1 cellular context compared by ENCODE assay signal in the genomic region with DNA sequence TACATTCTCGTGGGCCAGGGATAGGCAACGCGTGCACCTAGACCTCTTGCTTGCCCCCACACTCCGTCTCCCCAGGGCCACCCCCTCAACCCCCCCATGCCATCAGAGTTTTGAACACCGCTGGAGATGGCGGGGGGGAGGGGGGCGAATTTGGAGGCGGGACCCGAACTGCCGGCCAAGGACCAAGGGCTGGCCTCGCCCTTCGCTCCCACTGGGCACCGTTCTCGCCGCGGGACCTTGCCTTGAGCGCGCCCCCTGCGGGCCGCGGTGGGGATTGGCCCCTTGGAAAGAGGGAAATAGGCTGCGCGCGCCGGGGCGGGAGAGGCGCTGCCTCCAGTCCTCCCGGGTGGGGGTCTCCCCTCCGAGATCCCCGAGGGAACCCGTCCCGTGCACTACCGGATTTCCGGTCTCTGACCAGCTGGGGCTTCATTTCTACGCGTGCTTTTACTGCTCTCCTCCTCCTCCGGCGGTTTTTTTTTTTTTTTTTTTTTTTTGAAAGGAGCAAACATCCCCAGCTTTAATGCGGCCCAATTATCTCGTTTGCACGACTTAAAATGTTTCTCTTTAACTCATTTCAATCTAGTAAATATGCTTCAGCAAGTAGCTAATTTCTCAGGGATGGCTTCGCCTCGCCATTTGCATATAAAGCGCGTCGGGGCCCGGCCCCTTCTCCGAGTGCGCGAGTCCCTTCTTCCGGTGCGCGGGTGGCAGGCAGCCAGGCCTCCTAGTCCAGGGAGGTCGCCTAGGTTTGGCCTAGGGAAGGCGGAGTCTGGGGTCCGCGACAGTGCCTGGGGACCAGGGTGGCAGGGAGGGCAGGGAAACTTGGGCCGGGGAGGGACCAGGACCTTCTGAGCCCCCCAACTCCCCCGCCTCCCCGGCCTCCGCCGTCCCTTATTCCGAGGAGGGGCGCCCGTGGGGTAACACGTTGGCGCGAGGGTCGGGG.
TF ChIP-seq lines count a peak whose summit lies in the region.

No MANE protein-coding gene starts in this region.

TF ChIP-seq in HepG2, 621 proteins besides CTCF, POLR2A, EP300 and RAD21 (continued from another document):
- TF ChIP-seq, protein P1, sequence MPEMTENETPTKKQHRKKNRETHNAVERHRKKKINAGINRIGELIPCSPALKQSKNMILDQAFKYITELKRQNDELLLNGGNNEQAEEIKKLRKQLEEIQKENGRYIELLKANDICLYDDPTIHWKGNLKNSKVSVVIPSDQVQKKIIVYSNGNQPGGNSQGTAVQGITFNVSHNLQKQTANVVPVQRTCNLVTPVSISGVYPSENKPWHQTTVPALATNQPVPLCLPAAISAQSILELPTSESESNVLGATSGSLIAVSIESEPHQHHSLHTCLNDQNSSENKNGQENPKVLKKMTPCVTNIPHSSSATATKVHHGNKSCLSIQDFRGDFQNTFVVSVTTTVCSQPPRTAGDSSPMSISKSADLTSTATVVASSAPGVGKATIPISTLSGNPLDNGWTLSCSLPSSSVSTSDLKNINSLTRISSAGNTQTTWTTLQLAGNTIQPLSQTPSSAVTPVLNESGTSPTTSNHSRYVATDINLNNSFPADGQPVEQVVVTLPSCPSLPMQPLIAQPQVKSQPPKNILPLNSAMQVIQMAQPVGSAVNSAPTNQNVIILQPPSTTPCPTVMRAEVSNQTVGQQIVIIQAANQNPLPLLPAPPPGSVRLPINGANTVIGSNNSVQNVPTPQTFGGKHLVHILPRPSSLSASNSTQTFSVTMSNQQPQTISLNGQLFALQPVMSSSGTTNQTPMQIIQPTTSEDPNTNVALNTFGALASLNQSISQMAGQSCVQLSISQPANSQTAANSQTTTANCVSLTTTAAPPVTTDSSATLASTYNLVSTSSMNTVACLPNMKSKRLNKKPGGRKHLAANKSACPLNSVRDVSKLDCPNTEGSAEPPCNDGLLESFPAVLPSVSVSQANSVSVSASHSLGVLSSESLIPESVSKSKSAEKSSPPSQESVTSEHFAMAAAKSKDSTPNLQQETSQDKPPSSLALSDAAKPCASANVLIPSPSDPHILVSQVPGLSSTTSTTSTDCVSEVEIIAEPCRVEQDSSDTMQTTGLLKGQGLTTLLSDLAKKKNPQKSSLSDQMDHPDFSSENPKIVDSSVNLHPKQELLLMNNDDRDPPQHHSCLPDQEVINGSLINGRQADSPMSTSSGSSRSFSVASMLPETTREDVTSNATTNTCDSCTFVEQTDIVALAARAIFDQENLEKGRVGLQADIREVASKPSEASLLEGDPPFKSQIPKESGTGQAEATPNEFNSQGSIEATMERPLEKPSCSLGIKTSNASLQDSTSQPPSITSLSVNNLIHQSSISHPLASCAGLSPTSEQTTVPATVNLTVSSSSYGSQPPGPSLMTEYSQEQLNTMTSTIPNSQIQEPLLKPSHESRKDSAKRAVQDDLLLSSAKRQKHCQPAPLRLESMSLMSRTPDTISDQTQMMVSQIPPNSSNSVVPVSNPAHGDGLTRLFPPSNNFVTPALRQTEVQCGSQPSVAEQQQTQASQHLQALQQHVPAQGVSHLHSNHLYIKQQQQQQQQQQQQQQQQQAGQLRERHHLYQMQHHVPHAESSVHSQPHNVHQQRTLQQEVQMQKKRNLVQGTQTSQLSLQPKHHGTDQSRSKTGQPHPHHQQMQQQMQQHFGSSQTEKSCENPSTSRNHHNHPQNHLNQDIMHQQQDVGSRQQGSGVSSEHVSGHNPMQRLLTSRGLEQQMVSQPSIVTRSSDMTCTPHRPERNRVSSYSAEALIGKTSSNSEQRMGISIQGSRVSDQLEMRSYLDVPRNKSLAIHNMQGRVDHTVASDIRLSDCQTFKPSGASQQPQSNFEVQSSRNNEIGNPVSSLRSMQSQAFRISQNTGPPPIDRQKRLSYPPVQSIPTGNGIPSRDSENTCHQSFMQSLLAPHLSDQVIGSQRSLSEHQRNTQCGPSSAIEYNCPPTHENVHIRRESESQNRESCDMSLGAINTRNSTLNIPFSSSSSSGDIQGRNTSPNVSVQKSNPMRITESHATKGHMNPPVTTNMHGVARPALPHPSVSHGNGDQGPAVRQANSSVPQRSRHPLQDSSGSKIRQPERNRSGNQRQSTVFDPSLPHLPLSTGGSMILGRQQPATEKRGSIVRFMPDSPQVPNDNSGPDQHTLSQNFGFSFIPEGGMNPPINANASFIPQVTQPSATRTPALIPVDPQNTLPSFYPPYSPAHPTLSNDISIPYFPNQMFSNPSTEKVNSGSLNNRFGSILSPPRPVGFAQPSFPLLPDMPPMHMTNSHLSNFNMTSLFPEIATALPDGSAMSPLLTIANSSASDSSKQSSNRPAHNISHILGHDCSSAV (CRISPR knock-in tag; IDR thresholded peaks at IDR 0.05; ENCODE audit: borderline replicate concordance), result no peak
- TF ChIP-seq ZNF747 (CRISPR knock-in tag; IDR thresholded peaks at IDR 0.05; ENCODE audit: borderline replicate concordance), result no peak
- TF ChIP-seq ZNF674 (CRISPR knock-in tag; IDR thresholded peaks at IDR 0.05; ENCODE audit: low read depth), result no peak
- TF ChIP-seq SP4 (CRISPR knock-in tag; IDR thresholded peaks at IDR 0.05), result no peak
